In the genomic region with DNA sequence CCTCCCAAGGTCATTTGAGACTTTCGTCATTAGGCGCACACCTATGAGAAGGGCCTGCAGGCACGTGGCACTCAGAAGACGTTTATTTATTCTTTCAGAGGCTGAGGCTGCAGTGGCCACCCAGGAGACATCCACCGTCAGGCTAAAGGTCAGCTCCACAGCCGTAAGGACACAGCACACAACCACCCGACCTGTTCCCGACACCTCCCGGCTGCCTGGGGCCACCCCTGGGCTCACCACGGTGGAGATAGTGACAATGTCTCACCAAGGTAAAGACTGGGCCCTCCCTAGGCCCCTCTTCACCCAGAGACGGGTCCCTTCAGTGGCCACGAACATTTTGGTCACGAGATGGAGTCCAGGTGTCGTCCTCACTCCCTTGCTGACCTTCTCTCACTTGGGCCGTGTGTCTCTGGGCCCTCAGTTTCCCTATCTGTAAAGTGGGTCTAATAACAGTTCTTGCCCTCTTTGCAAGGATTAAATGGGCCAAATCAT, we compare ENCODE assay signal across 20 cellular contexts. TPM values are rescaled to one million over a fixed set of nuclear protein-coding genes. Genes with fewer than 3 reads are reported as not detected.
DNase-seq lines count a peak whose midpoint lies in the region; ATAC-seq, FAIRE-seq and TF ChIP-seq lines count a peak whose summit lies in the region.
"Had no signal": no experiment of that assay in that cellular context is flagged by ENCODE, and none has a peak within 500 bp of the region (broad histone marks: within the 10 kb centered on the region; RNA-seq: fewer than 3 reads in every experiment).

No MANE protein-coding gene starts in this region.

- intact Hi-C loops in K562 (cut with micrococcal nuclease) = no loop called here

- BruUV-seq in K562 (replicated peaks; lab: Mats Ljungman, UMichigan) = no TSS peak

- H3K18ac ChIP-seq in H9 (ENCODE audit: insufficient read length, low read depth, low read length) = no peak overlapping the region

- H3K36me3 Mint-ChIP-seq in CD4-positive, CD25-positive, alpha-beta regulatory T cell = peaks cover 15% of the 10 kb centered on the region
- peaks cover 53 to 88% (median 71%) of the 10 kb centered on the region in 3 experiments; a peak in 6 of 7 replicates for H3K36me3 Mint-ChIP-seq in H9 (ENCODE audit: insufficient read depth in 1 of 3, low read depth in 3 of 3)
- H3K36me3 Mint-ChIP-seq in activated T-cell treated with anti-CD3 and anti-CD28 coated beads, Interleukin-2, amount 50 U/mL, for 72 hours (ENCODE audit: insufficient read depth in 2 of 2) = peaks cover 16 to 25% of the 10 kb centered on the region in 2 donors
- H3K36me3 Mint-ChIP-seq: IgD-negative memory B cell had no signal

- no peak overlapping the region; the same call in 1 of the 2 replicates for H2BK15ac ChIP-seq in H9 (ENCODE audit: low read depth, low read length)

- TF ChIP-seq EP300 in K562 (IDR thresholded peaks at IDR 0.05; ENCODE audit: low read length) = no peak

- no peak overlapping the region for H3K4me3 ChIP-seq in CD4-positive, CD25-positive, alpha-beta regulatory T cell (ENCODE audit: low read depth, low read length)
- H3K4me3 ChIP-seq in K562 = no peak overlapping the region
- no peak overlapping the region for H3K4me3 ChIP-seq in osteoblast (ENCODE audit: insufficient read depth, low read length)
- H3K4me3 ChIP-seq: BLaER1 treated with 17β-estradiol and CSF1 and Interleukin-3, amounts not matched to agents 10 nM and 100 nM; GM12878 had no signal

- H3K79me2 ChIP-seq in H9 (ENCODE audit: insufficient read depth, low read length) = no peaks in the 10 kb centered on the region
- peaks cover 24% of the 10 kb centered on the region for H3K79me2 ChIP-seq in K562 (ENCODE audit: control insufficient read depth, insufficient read depth, low read length)
- H3K79me2 ChIP-seq in osteoblast (ENCODE audit: insufficient read depth, low read length) = no peaks in the 10 kb centered on the region

- no peak overlapping the region for H4K8ac ChIP-seq in H9 (replicated peaks; ENCODE audit: insufficient read length, low read depth, low read length)

- no peak overlapping the region for H2BK120ac ChIP-seq in H9 (ENCODE audit: low read depth, low read length, poor library complexity, severe bottlenecking)

- no peak overlapping the region for H4K5ac ChIP-seq in H9 (ENCODE audit: insufficient read length, low read depth, low read length)

- TF ChIP-seq RAD21 in K562 (CRISPR knock-in tag; conservative IDR thresholded peaks at IDR 0.05 in 1 of 2, IDR thresholded peaks at IDR 0.05 in 1 of 2) = no peak

- no peak overlapping the region for H3T11ph ChIP-seq in H9 (ENCODE audit: low read length)

- H3K4me2 ChIP-seq in H9 (ENCODE audit: insufficient read depth, insufficient read length, low read length) = no peak overlapping the region
- no peak overlapping the region for H3K4me2 ChIP-seq in K562 (ENCODE audit: insufficient read depth, low read length)
- H3K4me2 ChIP-seq in osteoblast (ENCODE audit: insufficient read depth, low read length) = no peak overlapping the region
- H3K4me2 ChIP-seq: BLaER1 treated with 17β-estradiol and CSF1 and Interleukin-3, amounts not matched to agents 10 nM and 100 nM had no signal

- POLR2A ChIA-PET in K562 (lab: Yijun Ruan, JAX) = interaction anchor here (0.6 to 1.2 kb wide), 4 partner anchors 8 to 65 kb away, joined by 3 to 4 read pairs (median 4); no protein-coding TSS in a partner anchor

- in situ Hi-C loops in K562 (cut with MboI) = no loop called here

- no peak overlapping the region for H2AK5ac ChIP-seq in H9 (ENCODE audit: insufficient read length, low read length)

- H3K9ac ChIP-seq in H9 (ENCODE audit: extremely low read depth, insufficient read length, low read length) (no peak overlapping the region), K562 (ENCODE audit: insufficient read depth in 1 of 2, low read depth in 2 of 2, low read length in 2 of 2) (no peak overlapping the region)
- H3K9ac ChIP-seq: BLaER1 treated with 17β-estradiol and CSF1 and Interleukin-3, amounts not matched to agents 10 nM and 100 nM had no signal

- no peak overlapping the region for H2BK20ac ChIP-seq in H9 (ENCODE audit: low read depth, low read length, poor library complexity, severe bottlenecking)

- no peaks in the 10 kb centered on the region for H3K9me3 ChIP-seq in CD4-positive, CD25-positive, alpha-beta regulatory T cell (ENCODE audit: control insufficient read depth in 2 of 2, low read length in 2 of 2)
- H3K9me3 ChIP-seq in H9 (ENCODE audit: control insufficient read depth, low read depth, low read length) (no peaks in the 10 kb centered on the region), K562 (replicated peaks; ENCODE audit: control insufficient read depth, insufficient read depth, low read depth, low read length) (no peaks in the 10 kb centered on the region), osteoblast (ENCODE audit: low read depth, low read length) (no peaks in the 10 kb centered on the region)
- H3K9me3 ChIP-seq: BLaER1 treated with 17β-estradiol and CSF1 and Interleukin-3, amounts not matched to agents 10 nM and 100 nM had no signal

- H3K4me3 Mint-ChIP-seq in CD4-positive, CD25-positive, alpha-beta regulatory T cell = no peak overlapping the region
- H3K4me3 Mint-ChIP-seq in H9 = no peak overlapping the region
- H3K4me3 Mint-ChIP-seq in activated T-cell treated with anti-CD3 and anti-CD28 coated beads, Interleukin-2, amount 50 U/mL, for 72 hours = no peak overlapping the region
- H3K4me3 Mint-ChIP-seq: B cell, IgD-negative memory B cell had no signal

- H3K36me3 ChIP-seq in CD4-positive, CD25-positive, alpha-beta regulatory T cell (ENCODE audit: control insufficient read depth, insufficient read depth, low read length) = peaks cover 38% of the 10 kb centered on the region
- H3K36me3 ChIP-seq in K562 (ENCODE audit: control insufficient read depth, insufficient read depth, low read length) (peaks cover 91% of the 10 kb centered on the region), osteoblast (ENCODE audit: insufficient read depth, low read length) (peaks cover 82% of the 10 kb centered on the region)

- H3K4me1 Mint-ChIP-seq in CD4-positive, CD25-positive, alpha-beta regulatory T cell = peaks cover 0 to 7% (median 3%) of the 10 kb centered on the region in 4 donors
- H3K4me1 Mint-ChIP-seq in H9 = no peaks in the 10 kb centered on the region
- no peaks in the 10 kb centered on the region for H3K4me1 Mint-ChIP-seq in activated T-cell treated with anti-CD3 and anti-CD28 coated beads, Interleukin-2, amount 50 U/mL, for 72 hours (ENCODE audit: low read depth)

- no peak overlapping the region for H3K27ac ChIP-seq in CD4-positive, CD25-positive, alpha-beta regulatory T cell (ENCODE audit: insufficient read depth, low read length, poor library complexity, severe bottlenecking)
- H3K27ac ChIP-seq in H9 (ENCODE audit: insufficient read length, low read depth, low read length) (no peak overlapping the region), K562 (ENCODE audit: extremely low read depth, low read depth, low read length) (no peak overlapping the region), osteoblast (ENCODE audit: low read depth, low read length) (no peak overlapping the region)
- H3K27ac ChIP-seq: BLaER1 treated with 17β-estradiol and CSF1 and Interleukin-3, amounts not matched to agents 10 nM and 100 nM had no signal

- no peaks in the 10 kb centered on the region for H3K27me3 ChIP-seq in CD4-positive, CD25-positive, alpha-beta regulatory T cell (ENCODE audit: control insufficient read depth, insufficient read depth, low read length)
- H3K27me3 ChIP-seq in H9 (ENCODE audit: insufficient read depth, low read length) (no peaks in the 10 kb centered on the region), K562 (ENCODE audit: control insufficient read depth in 2 of 2, insufficient read depth in 2 of 2, low read length in 2 of 2) (no peaks in the 10 kb centered on the region), osteoblast (ENCODE audit: insufficient read depth, low read length) (no peaks in the 10 kb centered on the region)
- H3K27me3 ChIP-seq: BLaER1 treated with 17β-estradiol and CSF1 and Interleukin-3, amounts not matched to agents 10 nM and 100 nM had no signal

- H4K91ac ChIP-seq in H9 (ENCODE audit: insufficient read length, low read depth, low read length) = no peak overlapping the region

- no peak overlapping the region for H2BK12ac ChIP-seq in H9 (ENCODE audit: insufficient read length, low read depth, low read length)

- no peak overlapping the region for H3K23ac ChIP-seq in H9 (ENCODE audit: insufficient read length, low read depth, low read length)

- no peak overlapping the region for H3K14ac ChIP-seq in H9 (ENCODE audit: insufficient read depth, low read length)

- H3K27ac Mint-ChIP-seq in CD4-positive, CD25-positive, alpha-beta regulatory T cell = peak overlapping the region in 2 of 3 donors; percentile 31 to 32
- peak overlapping the region in 2 of 3 experiments; percentile 22 to 85; a peak in 2 of 7 replicates for H3K27ac Mint-ChIP-seq in H9
- H3K27ac Mint-ChIP-seq in activated T-cell treated with anti-CD3 and anti-CD28 coated beads, Interleukin-2, amount 50 U/mL, for 72 hours = no peak overlapping the region
- H3K27ac Mint-ChIP-seq: B cell, IgD-negative memory B cell had no signal

- TF ChIP-seq POLR2A in K562 (conservative IDR thresholded peaks at IDR 0.05) = 0 out of 2 replicates have a peak, but pooled peaks have one; percentile 7

- no peaks in the 10 kb centered on the region for H3K23me2 ChIP-seq in H9 (ENCODE audit: insufficient read length, low read depth, low read length, poor library complexity, severe bottlenecking)

- H3K4me1 ChIP-seq in CD4-positive, CD25-positive, alpha-beta regulatory T cell (ENCODE audit: control insufficient read depth, insufficient read depth, low read length, poor library complexity, severe bottlenecking) = peaks cover 4% of the 10 kb centered on the region
- H3K4me1 ChIP-seq in H9 (ENCODE audit: insufficient read depth, low read length) (no peaks in the 10 kb centered on the region), K562 (replicated peaks in 1 of 2; ENCODE audit: control insufficient read depth in 2 of 2, insufficient read depth in 2 of 2, low read length in 2 of 2) (peaks cover 0 to 7% of the 10 kb centered on the region in 2 experiments; a peak in 2 of 5 replicates), osteoblast (ENCODE audit: insufficient read depth, low read length) (no peaks in the 10 kb centered on the region)

- H2AFZ ChIP-seq in H9 (ENCODE audit: low read length) = no peak overlapping the region
- no peak overlapping the region for H2AFZ ChIP-seq in K562 (ENCODE audit: low read depth, low read length)
- no peak overlapping the region for H2AFZ ChIP-seq in osteoblast (ENCODE audit: low read length)

- no peak for FAIRE-seq in K562 (lab: Jason Lieb, UNC)
- FAIRE-seq: GM12878, H1, HTR-8/SVneo had no signal

- WGBS in H9 (ENCODE audit: extremely low coverage, insufficient read length, low lambda C conversion rate) = no CpG with 5 or more reads among the region's 15 CpGs
- 92% methylated on average over 15 of the region's 15 CpGs for WGBS in K562 (ENCODE audit: insufficient coverage, low coverage, missing lambda C conversion rate)

- no peak overlapping the region for H2BK5ac ChIP-seq in H9 (ENCODE audit: insufficient read length, low read length)

- TF ChIP-seq CTCF in H9 (conservative IDR thresholded peaks at IDR 0.05) (no peak), K562 (IDR thresholded peaks at IDR 0.05 in 2 of 3, conservative IDR thresholded peaks at IDR 0.05 in 1 of 3; ENCODE audit: insufficient read depth in 2 of 3, low read depth in 1 of 3, low read length in 3 of 3) (no peak), osteoblast (IDR thresholded peaks at IDR 0.05; ENCODE audit: extremely low read depth, low read depth, low read length) (no peak)

- H3K56ac ChIP-seq in H9 (ENCODE audit: insufficient read length, low read depth, low read length) = no peak overlapping the region

- ATAC-seq in CD4-positive, CD25-positive, alpha-beta regulatory T cell (ENCODE audit: low read depth in 2 of 2) = no peak
- no peak for ATAC-seq in K562
- no peak for ATAC-seq in activated T-cell treated with anti-CD3 and anti-CD28 coated beads, Interleukin-2, amount 50 U/mL, for 72 hours (replicated peaks in 1 of 2)
- ATAC-seq: GM12878 had no signal

- CTCF ChIA-PET in K562 (lab: Yijun Ruan, JAX; ENCODE audit: low intra/inter-chr PET ratio) = no interaction called here

- no peak overlapping the region for H3K4ac ChIP-seq in H9 (ENCODE audit: low read depth, low read length)

- H4K20me1 ChIP-seq in H9 (ENCODE audit: control insufficient read depth, insufficient read depth, insufficient read length) = no peaks in the 10 kb centered on the region
- peaks cover 6% of the 10 kb centered on the region; the same call in 1 of the 2 replicates for H4K20me1 ChIP-seq in K562 (replicated peaks; ENCODE audit: control insufficient read depth, insufficient read depth, low read length)
- H4K20me1 ChIP-seq in osteoblast (ENCODE audit: insufficient read depth, low read length) = peaks cover 4% of the 10 kb centered on the region

- no peaks in the 10 kb centered on the region for H3K9me1 ChIP-seq in K562 (ENCODE audit: control insufficient read depth, insufficient read depth, low read length)

- no peaks in the 10 kb centered on the region for H3K9me3 Mint-ChIP-seq in CD4-positive, CD25-positive, alpha-beta regulatory T cell
- no peaks in the 10 kb centered on the region for H3K9me3 Mint-ChIP-seq in H9
- no peaks in the 10 kb centered on the region for H3K9me3 Mint-ChIP-seq in activated T-cell treated with anti-CD3 and anti-CD28 coated beads, Interleukin-2, amount 50 U/mL, for 72 hours
- H3K9me3 Mint-ChIP-seq: CD8-positive, alpha-beta memory T cell; IgD-negative memory B cell had no signal

- H3K27me3 Mint-ChIP-seq in CD4-positive, CD25-positive, alpha-beta regulatory T cell = no peaks in the 10 kb centered on the region
- H3K27me3 Mint-ChIP-seq in H9 (ENCODE audit: low read depth) = no peaks in the 10 kb centered on the region; the same call in 1 of the 2 replicates
- H3K27me3 Mint-ChIP-seq in activated T-cell treated with anti-CD3 and anti-CD28 coated beads, Interleukin-2, amount 50 U/mL, for 72 hours (ENCODE audit: low read depth) = no peaks in the 10 kb centered on the region
- H3K27me3 Mint-ChIP-seq: B cell; CD8-positive, alpha-beta memory T cell; IgD-negative memory B cell had no signal

- no peak for DNase-seq in CD4-positive, CD25-positive, alpha-beta regulatory T cell
- DNase-seq in H9 = no peak
- peak in 1 of 4 experiments; percentile 12 for DNase-seq in K562 (ENCODE audit: extremely low read depth in 1 of 4, low spot score in 3 of 4)
- peak; percentile 36 for DNase-seq in osteoblast (ENCODE audit: insufficient read length, low spot score, missing footprints)
- no peak for DNase-seq in NCI-H69 (lab: John Stamatoyannopoulos, UW)
- no peak for DNase-seq in activated T-cell treated with anti-CD3 and anti-CD28 coated beads, Interleukin-2, amount 50 U/mL, for 72 hours
- no peak for DNase-seq in SKM-1 treated with dmso at 0.1 percent for 144 hours (lab: John Stamatoyannopoulos, UW; ENCODE audit: unreplicated experiment)
- DNase-seq: CD8-positive, alpha-beta memory T cell; COR-L47; DMS 273 treated with DMSO at 0.1 percent for 48 hours; DMS53; DND-41; EL; HCEC 1CT had no signal

- H3K79me1 ChIP-seq in H9 (ENCODE audit: insufficient read depth, low read depth, low read length, poor library complexity, severe bottlenecking) = peaks cover 3% of the 10 kb centered on the region

RNA-seq across cellular contexts. Expression of a gene that starts 32.5 kb away (rescaled TPM):
- total RNA-seq in CD4-positive, CD25-positive, alpha-beta regulatory T cell = 3.2 TPM
- polyA plus RNA-seq in CD4-positive, CD25-positive, alpha-beta regulatory T cell = 1 to 10 TPM in 2 of 4 donors, under 1 TPM in 2; 0.41 to 3.1 (median 0.99) TPM
- total RNA-seq in H9 (2021) = 50.8 and 51.5 TPM in 2 replicates
- 42.4 and 88.4 TPM in 2 replicates for total RNA-seq in K562 (2011; cell fraction: chromatin; rRNA removed; ENCODE audit: low replicate concordance)
- total RNA-seq in K562 (2011; cell fraction: nucleolus; rRNA removed) = 65.7 and 76.1 TPM in 2 replicates
- 69.6 and 78.4 TPM in 2 replicates for total RNA-seq in K562 (2011; cell fraction: nucleoplasm; rRNA removed)
- total RNA-seq in K562 (2014; rRNA removed) = 154 and 188 TPM in 2 replicates
- 72.8 and 75.2 TPM in 2 replicates for total RNA-seq in K562 (2014; rRNA removed; fragmentation: Illumina TruSeq; extraction: Trizol)
- 82.0 and 82.5 TPM in 2 replicates for total RNA-seq in K562 (2015; rRNA removed; fragmentation: Illumina TruSeq; extraction: Trizol)
- total RNA-seq in K562 (2021) = 106 and 111 TPM in 2 replicates
- polyA plus RNA-seq in K562 (2011; rRNA removed) = 44.3 and 52.6 TPM in 2 replicates
- polyA plus RNA-seq in K562 (2011; cell fraction: cytosol; rRNA removed) = 44.2 and 55.5 TPM in 2 replicates
- 63.2 and 80.4 TPM in 2 replicates for polyA plus RNA-seq in K562 (2011; cell fraction: nucleus; rRNA removed)
- polyA plus RNA-seq in K562 (2012) = 45.4 and 60.6 TPM in 2 replicates
- polyA plus RNA-seq in K562 (2014; fragmentation: Illumina TruSeq; extraction: Trizol) = 39.1 and 41.6 TPM in 2 replicates
- 10 to 100 TPM; 18.2 to 26.8 TPM for polyA plus RNA-seq in K562 (2014; fragmentation: Nextera tagmentation; extraction: Ambion mirVana)
- polyA plus RNA-seq in K562 (2014; rRNA removed) = 60.9 and 66.7 TPM in 2 replicates
- 102 and 155 TPM in 2 replicates for polyA minus RNA-seq in K562 (2011; rRNA and poly(A)+ RNA removed)
- polyA minus RNA-seq in K562 (2011; cell fraction: cytosol; rRNA and poly(A)+ RNA removed) = 81.5 and 101 TPM in 2 replicates
- 28.3 and 31.5 TPM in 2 replicates for polyA minus RNA-seq in K562 (2011; cell fraction: nucleus; rRNA and poly(A)+ RNA removed)
- total RNA-seq in osteoblast = 5.4 and 6.5 TPM in 2 replicates
- 10 to 100 TPM; 43.6 to 46.8 TPM for total RNA-seq in activated T-cell treated with anti-CD3 and anti-CD28 coated beads, Interleukin-2, amount 50 U/mL, for 72 hours
- polyA plus RNA-seq: CD8-positive, alpha-beta memory T cell; IgD-negative memory B cell had no signal

RNA-seq across cellular contexts. Expression of a gene that starts 33.9 kb away (rescaled TPM):
- total RNA-seq in CD4-positive, CD25-positive, alpha-beta regulatory T cell = 108 TPM
- 10 to 100 TPM in 2 of 4 donors, 1 to 10 TPM in 2; 5.1 to 12.7 (median 10.2) TPM for polyA plus RNA-seq in CD4-positive, CD25-positive, alpha-beta regulatory T cell
- total RNA-seq in H9 (2021) (81.3 and 92.7 TPM in 2 replicates), K562 (2014; rRNA removed) (84.9 and 95.7 TPM in 2 replicates), K562 (2014; rRNA removed; fragmentation: Illumina TruSeq; extraction: Trizol) (47.0 and 56.0 TPM in 2 replicates), K562 (2015; rRNA removed; fragmentation: Illumina TruSeq; extraction: Trizol) (76.0 and 82.3 TPM in 2 replicates), K562 (2021) (114 and 121 TPM in 2 replicates), osteoblast (313 and 326 TPM in 2 replicates)
- total RNA-seq in K562 (2011; cell fraction: chromatin; rRNA removed; ENCODE audit: low replicate concordance) = 854 and 2,497 TPM in 2 replicates
- 1,644 and 1,749 TPM in 2 replicates for total RNA-seq in K562 (2011; cell fraction: nucleolus; rRNA removed)
- total RNA-seq in K562 (2011; cell fraction: nucleoplasm; rRNA removed) = 955 and 1,119 TPM in 2 replicates
- polyA plus RNA-seq in K562 (2011; rRNA removed) (75.7 and 124 TPM in 2 replicates), K562 (2014; fragmentation: Illumina TruSeq; extraction: Trizol) (56.3 and 63.5 TPM in 2 replicates), K562 (2014; fragmentation: Nextera tagmentation; extraction: Ambion mirVana) (10 to 100 TPM; 19.9 to 28.4 TPM), K562 (2014; rRNA removed) (44.5 and 59.5 TPM in 2 replicates)
- polyA plus RNA-seq in K562 (2011; cell fraction: cytosol; rRNA removed) = 68.3 and 70.8 TPM in 2 replicates
- 163 and 213 TPM in 2 replicates for polyA plus RNA-seq in K562 (2011; cell fraction: nucleus; rRNA removed)
- 63.2 and 82.8 TPM in 2 replicates for polyA plus RNA-seq in K562 (2012)
- 187 and 204 TPM in 2 replicates for polyA minus RNA-seq in K562 (2011; rRNA and poly(A)+ RNA removed)
- polyA minus RNA-seq in K562 (2011; cell fraction: cytosol; rRNA and poly(A)+ RNA removed) = 172 and 211 TPM in 2 replicates
- 282 and 354 TPM in 2 replicates for polyA minus RNA-seq in K562 (2011; cell fraction: nucleus; rRNA and poly(A)+ RNA removed)
- 10 to 100 TPM; 23.3 to 31.0 TPM for total RNA-seq in activated T-cell treated with anti-CD3 and anti-CD28 coated beads, Interleukin-2, amount 50 U/mL, for 72 hours
